In genomic region chr10:77173615-77174461, GRCh38 we compare ENCODE assay signal across 8 cellular contexts.
DNase-seq lines count a peak whose midpoint lies in the region; ATAC-seq, FAIRE-seq and TF ChIP-seq lines count a peak whose summit lies in the region.

No MANE protein-coding gene starts in this region.

- DNase-seq in 8988T (peak; percentile 31), GM12891 (ENCODE audit: insufficient read length, low spot score) (peak; percentile 21), RPMI7951 (ENCODE audit: low read depth) (peak; percentile 74), fibroblast of villous mesenchyme (ENCODE audit: low read depth) (peak; percentile 85), superior temporal gyrus (ENCODE audit: extremely low spot score) (peak; percentile 93)

- H3K9me3 Mint-ChIP-seq in activated T-helper 17 cell treated with anti-CD3 and anti-CD28 coated beads, Interleukin-2, amount 50 U/mL, for 72 hours: no peaks in the 10 kb centered on the region

- TF ChIP-seq POLR2A in GM12891 (IDR thresholded peaks at IDR 0.05; ENCODE audit: low read depth, low read length): no peak

- no peaks in the 10 kb centered on the region for H3K36me3 ChIP-seq in neutrophil

- ATAC-seq in activated T-helper 17 cell treated with anti-CD3 and anti-CD28 coated beads, Interleukin-2, amount 50 U/mL, for 72 hours (replicated peaks): peak; percentile 34

- no peak overlapping the region for H3K4me3 Mint-ChIP-seq in activated T-helper 17 cell treated with anti-CD3 and anti-CD28 coated beads, Interleukin-2, amount 50 U/mL, for 72 hours

- FAIRE-seq in GM12891 (lab: Jason Lieb, UNC): peak; percentile 72

- H3K4me3 ChIP-seq in fibroblast of villous mesenchyme (ENCODE audit: low read depth, low read length) (no peak overlapping the region), neutrophil (ENCODE audit: low read depth in 1 of 2, low read length in 1 of 2) (no peak overlapping the region)

- H3K9me3 ChIP-seq in neutrophil: no peaks in the 10 kb centered on the region

- peaks cover 0 to 9% of the 10 kb centered on the region in 2 experiments for H3K4me1 ChIP-seq in neutrophil (ENCODE audit: control insufficient read depth in 1 of 2, insufficient read depth in 1 of 2, low read depth in 1 of 2, low read length in 1 of 2)

- H3K4me1 Mint-ChIP-seq in activated T-helper 17 cell treated with anti-CD3 and anti-CD28 coated beads, Interleukin-2, amount 50 U/mL, for 72 hours: no peaks in the 10 kb centered on the region

- peaks cover 20% of the 10 kb centered on the region for H3K27me3 ChIP-seq in neutrophil

- H3K27ac Mint-ChIP-seq in activated T-helper 17 cell treated with anti-CD3 and anti-CD28 coated beads, Interleukin-2, amount 50 U/mL, for 72 hours: no peak overlapping the region

- no peak for TF ChIP-seq EP300 in Ishikawa (IDR thresholded peaks at IDR 0.05; ENCODE audit: borderline replicate concordance)

- H3K27ac ChIP-seq in neutrophil: no peak overlapping the region

- peaks cover 6% of the 10 kb centered on the region for H3K27me3 Mint-ChIP-seq in activated T-helper 17 cell treated with anti-CD3 and anti-CD28 coated beads, Interleukin-2, amount 50 U/mL, for 72 hours

- TF ChIP-seq RAD21 in Ishikawa (IDR thresholded peaks at IDR 0.05; ENCODE audit: low read depth): peak; percentile 95

- TF ChIP-seq CTCF in fibroblast of villous mesenchyme (IDR thresholded peaks at IDR 0.05; ENCODE audit: insufficient read depth, low read depth, low read length): peak; percentile 92
- TF ChIP-seq CTCF in neutrophil (IDR thresholded peaks at IDR 0.05): peak; percentile 84

- H3K36me3 Mint-ChIP-seq in activated T-helper 17 cell treated with anti-CD3 and anti-CD28 coated beads, Interleukin-2, amount 50 U/mL, for 72 hours (ENCODE audit: low read depth): no peaks in the 10 kb centered on the region

TF ChIP-seq in GM12891, 5 proteins besides CTCF, POLR2A, EP300 and RAD21:
- TF ChIP-seq POLR2AphosphoS5 (IDR thresholded peaks at IDR 0.05; ENCODE audit: low read depth, low read length) (no peak), PAX5 (IDR thresholded peaks at IDR 0.05; ENCODE audit: insufficient read depth, low read length, severe bottlenecking) (no peak), POU2F2 (IDR thresholded peaks at IDR 0.05; ENCODE audit: low read depth, low read length) (no peak), SPI1 (IDR thresholded peaks at IDR 0.05; ENCODE audit: low read depth, low read length) (no peak), TAF1 (IDR thresholded peaks at IDR 0.05; ENCODE audit: low read depth, low read length) (no peak)
TF ChIP-seq in GM12891: peak in this region for 0.

TF ChIP-seq in Ishikawa, 13 proteins besides CTCF, POLR2A, EP300 and RAD21:
- TF ChIP-seq FOXM1 (IDR thresholded peaks at IDR 0.05; ENCODE audit: borderline replicate concordance, low read depth) (no peak), YY1 (IDR thresholded peaks at IDR 0.05; ENCODE audit: low read depth) (no peak), TEAD4 (IDR thresholded peaks at IDR 0.05) (no peak), MAX (IDR thresholded peaks at IDR 0.05) (no peak), CREB1 (IDR thresholded peaks at IDR 0.05; ENCODE audit: low read depth) (no peak), CEBPB (IDR thresholded peaks at IDR 0.05) (no peak), REST (IDR thresholded peaks at IDR 0.05; ENCODE audit: low read depth) (no peak)

Comparison
In these comparisons a context has a peak if more than half of its experiments do, and no peak if none do; other contexts are left out.
1. DNase-seq: peak in every context shown above with its lines; median percentile 93 in superior temporal gyrus; 85 in fibroblast of villous mesenchyme; 74 in RPMI7951; 31 in 8988T; 21 in GM12891.